1 cellular context compared by ENCODE assay signal in the genomic region with DNA sequence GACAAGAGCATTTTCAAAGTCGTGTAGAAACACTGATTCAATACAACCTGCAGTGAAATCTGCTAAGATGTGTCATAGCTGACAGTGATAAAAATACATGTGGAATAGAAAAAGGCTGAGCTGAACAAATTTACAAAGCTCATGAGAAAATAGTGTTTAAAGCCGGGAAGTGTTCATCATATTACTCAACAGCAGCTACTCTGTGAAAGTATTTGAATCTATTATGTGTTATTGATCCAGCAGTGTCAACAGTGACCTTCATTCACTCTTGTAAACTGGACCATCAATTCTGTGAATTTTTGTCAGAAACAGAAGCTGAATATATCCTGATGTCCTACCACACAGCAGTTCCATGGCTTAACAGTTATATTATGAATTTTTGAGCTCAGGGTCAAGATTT.
TF ChIP-seq lines count a peak whose summit lies in the region.

No MANE protein-coding gene starts in this region.

TF ChIP-seq in GM23338, 12 proteins besides CTCF, POLR2A, EP300 and RAD21 (continued from another document):
- TF ChIP-seq, protein P1, sequence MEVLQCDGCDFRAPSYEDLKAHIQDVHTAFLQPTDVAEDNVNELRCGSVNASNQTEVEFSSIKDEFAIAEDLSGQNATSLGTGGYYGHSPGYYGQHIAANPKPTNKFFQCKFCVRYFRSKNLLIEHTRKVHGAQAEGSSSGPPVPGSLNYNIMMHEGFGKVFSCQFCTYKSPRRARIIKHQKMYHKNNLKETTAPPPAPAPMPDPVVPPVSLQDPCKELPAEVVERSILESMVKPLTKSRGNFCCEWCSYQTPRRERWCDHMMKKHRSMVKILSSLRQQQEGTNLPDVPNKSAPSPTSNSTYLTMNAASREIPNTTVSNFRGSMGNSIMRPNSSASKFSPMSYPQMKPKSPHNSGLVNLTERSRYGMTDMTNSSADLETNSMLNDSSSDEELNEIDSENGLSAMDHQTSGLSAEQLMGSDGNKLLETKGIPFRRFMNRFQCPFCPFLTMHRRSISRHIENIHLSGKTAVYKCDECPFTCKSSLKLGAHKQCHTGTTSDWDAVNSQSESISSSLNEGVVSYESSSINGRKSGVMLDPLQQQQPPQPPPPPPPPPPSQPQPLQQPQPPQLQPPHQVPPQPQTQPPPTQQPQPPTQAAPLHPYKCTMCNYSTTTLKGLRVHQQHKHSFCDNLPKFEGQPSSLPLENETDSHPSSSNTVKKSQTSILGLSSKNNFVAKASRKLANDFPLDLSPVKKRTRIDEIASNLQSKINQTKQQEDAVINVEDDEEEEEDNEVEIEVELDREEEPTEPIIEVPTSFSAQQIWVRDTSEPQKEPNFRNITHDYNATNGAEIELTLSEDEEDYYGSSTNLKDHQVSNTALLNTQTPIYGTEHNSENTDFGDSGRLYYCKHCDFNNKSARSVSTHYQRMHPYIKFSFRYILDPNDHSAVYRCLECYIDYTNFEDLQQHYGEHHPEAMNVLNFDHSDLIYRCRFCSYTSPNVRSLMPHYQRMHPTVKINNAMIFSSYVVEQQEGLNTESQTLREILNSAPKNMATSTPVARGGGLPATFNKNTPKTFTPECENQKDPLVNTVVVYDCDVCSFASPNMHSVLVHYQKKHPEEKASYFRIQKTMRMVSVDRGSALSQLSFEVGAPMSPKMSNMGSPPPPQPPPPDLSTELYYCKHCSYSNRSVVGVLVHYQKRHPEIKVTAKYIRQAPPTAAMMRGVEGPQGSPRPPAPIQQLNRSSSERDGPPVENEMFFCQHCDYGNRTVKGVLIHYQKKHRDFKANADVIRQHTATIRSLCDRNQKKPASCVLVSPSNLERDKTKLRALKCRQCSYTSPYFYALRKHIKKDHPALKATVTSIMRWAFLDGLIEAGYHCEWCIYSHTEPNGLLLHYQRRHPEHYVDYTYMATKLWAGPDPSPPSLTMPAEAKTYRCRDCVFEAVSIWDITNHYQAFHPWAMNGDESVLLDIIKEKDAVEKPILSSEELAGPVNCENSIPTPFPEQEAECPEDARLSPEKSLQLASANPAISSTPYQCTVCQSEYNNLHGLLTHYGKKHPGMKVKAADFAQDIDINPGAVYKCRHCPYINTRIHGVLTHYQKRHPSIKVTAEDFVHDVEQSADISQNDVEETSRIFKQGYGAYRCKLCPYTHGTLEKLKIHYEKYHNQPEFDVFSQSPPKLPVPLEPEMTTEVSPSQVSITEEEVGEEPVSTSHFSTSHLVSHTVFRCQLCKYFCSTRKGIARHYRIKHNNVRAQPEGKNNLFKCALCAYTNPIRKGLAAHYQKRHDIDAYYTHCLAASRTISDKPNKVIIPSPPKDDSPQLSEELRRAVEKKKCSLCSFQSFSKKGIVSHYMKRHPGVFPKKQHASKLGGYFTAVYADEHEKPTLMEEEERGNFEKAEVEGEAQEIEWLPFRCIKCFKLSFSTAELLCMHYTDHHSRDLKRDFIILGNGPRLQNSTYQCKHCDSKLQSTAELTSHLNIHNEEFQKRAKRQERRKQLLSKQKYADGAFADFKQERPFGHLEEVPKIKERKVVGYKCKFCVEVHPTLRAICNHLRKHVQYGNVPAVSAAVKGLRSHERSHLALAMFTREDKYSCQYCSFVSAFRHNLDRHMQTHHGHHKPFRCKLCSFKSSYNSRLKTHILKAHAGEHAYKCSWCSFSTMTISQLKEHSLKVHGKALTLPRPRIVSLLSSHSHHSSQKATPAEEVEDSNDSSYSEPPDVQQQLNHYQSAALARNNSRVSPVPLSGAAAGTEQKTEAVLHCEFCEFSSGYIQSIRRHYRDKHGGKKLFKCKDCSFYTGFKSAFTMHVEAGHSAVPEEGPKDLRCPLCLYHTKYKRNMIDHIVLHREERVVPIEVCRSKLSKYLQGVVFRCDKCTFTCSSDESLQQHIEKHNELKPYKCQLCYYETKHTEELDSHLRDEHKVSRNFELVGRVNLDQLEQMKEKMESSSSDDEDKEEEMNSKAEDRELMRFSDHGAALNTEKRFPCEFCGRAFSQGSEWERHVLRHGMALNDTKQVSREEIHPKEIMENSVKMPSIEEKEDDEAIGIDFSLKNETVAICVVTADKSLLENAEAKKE (CRISPR knock-in tag; IDR thresholded peaks at IDR 0.05) = no peak
- no peak for TF ChIP-seq NANOG (IDR thresholded peaks at IDR 0.05; ENCODE audit: borderline replicate concordance)
- TF ChIP-seq, protein P2, sequence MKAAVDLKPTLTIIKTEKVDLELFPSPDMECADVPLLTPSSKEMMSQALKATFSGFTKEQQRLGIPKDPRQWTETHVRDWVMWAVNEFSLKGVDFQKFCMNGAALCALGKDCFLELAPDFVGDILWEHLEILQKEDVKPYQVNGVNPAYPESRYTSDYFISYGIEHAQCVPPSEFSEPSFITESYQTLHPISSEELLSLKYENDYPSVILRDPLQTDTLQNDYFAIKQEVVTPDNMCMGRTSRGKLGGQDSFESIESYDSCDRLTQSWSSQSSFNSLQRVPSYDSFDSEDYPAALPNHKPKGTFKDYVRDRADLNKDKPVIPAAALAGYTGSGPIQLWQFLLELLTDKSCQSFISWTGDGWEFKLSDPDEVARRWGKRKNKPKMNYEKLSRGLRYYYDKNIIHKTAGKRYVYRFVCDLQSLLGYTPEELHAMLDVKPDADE (IDR thresholded peaks at IDR 0.05) = no peak
- no peak for TF ChIP-seq JUNB (IDR thresholded peaks at IDR 0.05; ENCODE audit: unreplicated experiment)
- TF ChIP-seq ZNF331 (CRISPR knock-in tag; IDR thresholded peaks at IDR 0.05; ENCODE audit: low read depth) = no peak
- no peak for TF ChIP-seq ZNF114 (CRISPR knock-in tag; IDR thresholded peaks at IDR 0.05)
- no peak for TF ChIP-seq EZH2 (IDR thresholded peaks at IDR 0.05; ENCODE audit: low read depth, unreplicated experiment)
